8 cellular contexts compared by ENCODE assay signal in the genomic region with DNA sequence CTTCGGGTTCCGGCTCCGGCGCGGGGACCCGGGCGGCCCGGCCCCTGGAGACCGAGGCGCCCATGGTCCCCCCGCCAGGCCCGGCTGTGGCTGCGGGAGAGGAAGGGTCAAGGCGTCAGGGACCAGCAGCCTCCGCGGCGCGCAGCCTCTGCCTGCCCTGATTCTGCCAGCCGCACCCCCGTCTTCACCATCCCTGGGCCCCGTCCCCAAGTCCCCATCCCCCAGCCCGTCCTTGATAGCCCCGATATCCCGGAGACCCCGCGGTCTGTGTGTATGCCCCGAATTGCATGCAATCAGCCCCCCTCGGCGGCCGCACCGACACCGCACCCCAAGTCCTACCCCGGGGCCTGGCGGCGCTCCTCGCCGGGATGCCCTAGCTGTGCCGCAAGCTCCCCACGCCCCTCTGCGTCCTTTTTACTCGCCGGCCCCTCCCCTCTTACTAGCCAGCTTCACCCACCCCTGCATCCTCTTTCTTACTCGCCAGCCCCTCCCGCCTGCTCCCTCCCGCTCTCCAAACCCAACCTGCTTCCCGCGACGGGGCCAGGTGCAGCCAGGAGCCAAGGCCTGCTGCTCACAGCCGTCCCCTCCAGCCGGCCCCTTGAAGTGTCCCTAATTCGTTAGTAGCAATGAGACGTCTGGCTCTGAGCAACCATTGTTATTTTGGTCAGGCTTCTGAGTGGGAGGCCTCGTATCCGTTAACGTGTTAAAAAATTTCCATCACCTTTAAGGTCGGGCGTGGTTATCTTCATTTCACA. TPM values are rescaled to one million over a fixed set of nuclear protein-coding genes. Genes with fewer than 3 reads are reported as not detected.
DNase-seq lines count a peak whose midpoint lies in the region; ATAC-seq, FAIRE-seq and TF ChIP-seq lines count a peak whose summit lies in the region.

A gene with protein sequence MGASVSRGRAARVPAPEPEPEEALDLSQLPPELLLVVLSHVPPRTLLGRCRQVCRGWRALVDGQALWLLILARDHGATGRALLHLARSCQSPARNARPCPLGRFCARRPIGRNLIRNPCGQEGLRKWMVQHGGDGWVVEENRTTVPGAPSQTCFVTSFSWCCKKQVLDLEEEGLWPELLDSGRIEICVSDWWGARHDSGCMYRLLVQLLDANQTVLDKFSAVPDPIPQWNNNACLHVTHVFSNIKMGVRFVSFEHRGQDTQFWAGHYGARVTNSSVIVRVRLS (minus strand): TSS at position 386 of the 755 bp plus-strand sequence. CDS start 322 bp downstream, at position 64.

- peak within 1 kb of the TSS; percentile 89 for H2AFZ ChIP-seq in KMS-11 (ENCODE audit: low read depth)
- H2AFZ ChIP-seq in neural progenitor cell (replicated peaks): peak within 1 kb of the TSS; percentile 91

- ATAC-seq in activated T-helper 17 cell treated with anti-CD3 and anti-CD28 coated beads, Interleukin-2, amount 50 U/mL, for 72 hours (replicated peaks): no peak
- no peak for ATAC-seq in HG03097 (IDR thresholded peaks at IDR 0.05; ENCODE audit: low FRiP score, unreplicated experiment)
- ATAC-seq in HG03571 (IDR thresholded peaks at IDR 0.05; ENCODE audit: unreplicated experiment): no peak

- H3K36me3 Mint-ChIP-seq in activated T-helper 17 cell treated with anti-CD3 and anti-CD28 coated beads, Interleukin-2, amount 50 U/mL, for 72 hours (ENCODE audit: low read depth): no peaks in the 10 kb centered on the region
- H3K36me3 Mint-ChIP-seq in glutamatergic neuron (ENCODE audit: unreplicated experiment) (peaks cover 3% of the 10 kb centered on the region), neural progenitor cell (no peaks in the 10 kb centered on the region)

- no peak within 1 kb of the TSS for H3K4me3 ChIP-seq in KMS-11 (IDR thresholded peaks at IDR 0.05; ENCODE audit: insufficient read depth, low read depth, low read length)
- peak within 1 kb of the TSS; percentile 74 for H3K4me3 ChIP-seq in neural progenitor cell

- H3K4me1 ChIP-seq in KMS-11 (ENCODE audit: low read depth, poor library complexity, severe bottlenecking) (peaks cover 10% of the 10 kb centered on the region), neural progenitor cell (no peaks in the 10 kb centered on the region)

- no peaks in the 10 kb centered on the region for H3K9me3 ChIP-seq in neural progenitor cell (ENCODE audit: low read depth)

- TF ChIP-seq CTCF in KMS-11 (conservative IDR thresholded peaks at IDR 0.05; ENCODE audit: low read depth, low read length) (no peak), glutamatergic neuron (IDR thresholded peaks at IDR 0.05; ENCODE audit: partially characterized antibody, unreplicated experiment) (no peak), neural progenitor cell (IDR thresholded peaks at IDR 0.05) (no peak), D721Med (IDR thresholded peaks at IDR 0.05; ENCODE audit: insufficient read depth, missing control alignments) (no peak)

- peaks cover 4% of the 10 kb centered on the region; the same call in 1 of the 2 replicates for H3K27me3 ChIP-seq in KMS-11 (ENCODE audit: insufficient read depth, low read depth)
- H3K27me3 ChIP-seq in neural progenitor cell: peaks cover 22% of the 10 kb centered on the region

- H3K4me2 ChIP-seq in KMS-11 (peak within 1 kb of the TSS; percentile 54), neural progenitor cell (peak within 1 kb of the TSS; percentile 90)

- H3K36me3 ChIP-seq in KMS-11 (ENCODE audit: insufficient read depth) (no peaks in the 10 kb centered on the region), neural progenitor cell (no peaks in the 10 kb centered on the region)

- H3F3A ChIP-seq in neural progenitor cell (ENCODE audit: low read depth): peaks cover 27% of the 10 kb centered on the region

- no peak within 1 kb of the TSS for H3K27ac ChIP-seq in KMS-11
- no peak within 1 kb of the TSS for H3K27ac ChIP-seq in neural progenitor cell

- H4K20me1 ChIP-seq in KMS-11 (ENCODE audit: insufficient read depth): no peaks in the 10 kb centered on the region
- H4K20me1 ChIP-seq in neural progenitor cell (ENCODE audit: low read depth): no peaks in the 10 kb centered on the region

- DNase-seq in DMS79 treated with DMSO at 0.1 percent for 48 hours (lab: John Stamatoyannopoulos, UW): peak; percentile 63
- peak; percentile 46 for DNase-seq in glutamatergic neuron
- peak; percentile 72 for DNase-seq in neural progenitor cell (ENCODE audit: low spot score)
- no peak for DNase-seq in D721Med (ENCODE audit: insufficient read length, low spot score)

- H3K4me1 Mint-ChIP-seq in activated T-helper 17 cell treated with anti-CD3 and anti-CD28 coated beads, Interleukin-2, amount 50 U/mL, for 72 hours: no peaks in the 10 kb centered on the region
- H3K4me1 Mint-ChIP-seq in glutamatergic neuron (ENCODE audit: low read depth, unreplicated experiment): no peaks in the 10 kb centered on the region
- H3K4me1 Mint-ChIP-seq in neural progenitor cell: peaks cover under 1% of the 10 kb centered on the region

- no peaks in the 10 kb centered on the region for H3K79me2 ChIP-seq in KMS-11 (ENCODE audit: insufficient read depth, low read depth)
- H3K79me2 ChIP-seq in neural progenitor cell (ENCODE audit: low read depth): no peaks in the 10 kb centered on the region

- no peak within 1 kb of the TSS for H3K27ac Mint-ChIP-seq in activated T-helper 17 cell treated with anti-CD3 and anti-CD28 coated beads, Interleukin-2, amount 50 U/mL, for 72 hours
- H3K27ac Mint-ChIP-seq in glutamatergic neuron (ENCODE audit: unreplicated experiment) (no peak within 1 kb of the TSS), neural progenitor cell (no peak within 1 kb of the TSS)

- peak within 1 kb of the TSS; percentile 52; the same call in 1 of the 2 replicates for H3K9ac ChIP-seq in KMS-11
- H3K9ac ChIP-seq in neural progenitor cell: no peak within 1 kb of the TSS

- FAIRE-seq in D721Med (lab: Jason Lieb, UNC): no peak

- H3K9me3 Mint-ChIP-seq in activated T-helper 17 cell treated with anti-CD3 and anti-CD28 coated beads, Interleukin-2, amount 50 U/mL, for 72 hours: no peaks in the 10 kb centered on the region
- H3K9me3 Mint-ChIP-seq in glutamatergic neuron (ENCODE audit: unreplicated experiment) (no peaks in the 10 kb centered on the region), neural progenitor cell (peaks cover 3% of the 10 kb centered on the region)

- peak within 1 kb of the TSS; percentile 47 for H3K4me3 Mint-ChIP-seq in activated T-helper 17 cell treated with anti-CD3 and anti-CD28 coated beads, Interleukin-2, amount 50 U/mL, for 72 hours
- H3K4me3 Mint-ChIP-seq in glutamatergic neuron (ENCODE audit: unreplicated experiment) (peak within 1 kb of the TSS; percentile 71), neural progenitor cell (peak within 1 kb of the TSS; percentile 83)

- H3K27me3 Mint-ChIP-seq in activated T-helper 17 cell treated with anti-CD3 and anti-CD28 coated beads, Interleukin-2, amount 50 U/mL, for 72 hours: peaks cover 6% of the 10 kb centered on the region
- H3K27me3 Mint-ChIP-seq in glutamatergic neuron (ENCODE audit: unreplicated experiment) (peaks cover 2% of the 10 kb centered on the region), neural progenitor cell (ENCODE audit: insufficient read depth, low read depth) (peaks cover 28% of the 10 kb centered on the region)

RNA-seq across cellular contexts. Expression of the gene that starts here (rescaled TPM):
- total RNA-seq in activated T-helper 17 cell treated with anti-CD3 and anti-CD28 coated beads, Interleukin-2, amount 50 U/mL, for 72 hours: under 1 TPM; 0.43 to 0.66 TPM
- total RNA-seq in glutamatergic neuron (ENCODE audit: unreplicated experiment): 2.2 TPM
- 3.1 and 7.9 TPM in 2 replicates for total RNA-seq in neural progenitor cell (ENCODE audit: low replicate concordance)
